In genomic region chr10:97353945-97354344, GRCh38 we compare ENCODE assay signal across 16 cellular contexts. TPM values are rescaled to one million over a fixed set of nuclear protein-coding genes. Genes with fewer than 3 reads are reported as not detected.
DNase-seq lines count a peak whose midpoint lies in the region; ATAC-seq and TF ChIP-seq lines count a peak whose summit lies in the region.
"Had no signal": no experiment of that assay in that cellular context is flagged by ENCODE, and none has a peak within 500 bp of the region (broad histone marks: within the 10 kb centered on the region; RNA-seq: fewer than 3 reads in every experiment).

No MANE protein-coding gene starts in this region.

- H3K4me1 ChIP-seq in spleen: peaks cover 10 to 51% (median 27%) of the 10 kb centered on the region in 6 donors

- peak; percentile 22 for ATAC-seq in left ventricle myocardium superior
- ATAC-seq in GM18870 (IDR thresholded peaks at IDR 0.05; ENCODE audit: unreplicated experiment): no peak
- ATAC-seq in HG03139 (IDR thresholded peaks at IDR 0.05; ENCODE audit: unreplicated experiment): no peak

- H3K27ac ChIP-seq in HL-60 (replicated peaks) (peak overlapping the region; percentile 46), spleen (peak overlapping the region in 7 of 8 donors; percentile 73 to 91 (median 79))
- H3K27ac ChIP-seq: BLaER1, RWPE1 had no signal

- 39 to 85% (median 55%) methylated on average over 4 of the region's 4 CpGs for WGBS in spleen, 5 donors

- no peak for TF ChIP-seq POLR2A in spleen (IDR thresholded peaks at IDR 0.05)

- DNase-seq in HL-60 (ENCODE audit: low read depth in 1 of 2, low spot score in 1 of 2) (peak in 1 of 2 experiments; percentile 45), SKM-1 treated with dmso at 0.1 percent for 144 hours (lab: John Stamatoyannopoulos, UW; ENCODE audit: unreplicated experiment) (peak; percentile 73), left ventricle myocardium superior (no peak), spleen (peak; percentile 84), ureter (ENCODE audit: low spot score) (no peak)
- DNase-seq: DMS153, H7, IMR-90, Kasumi-1, NCI-H1092, NCI-H2227 treated with DMSO at 0.1 percent for 48 hours, NCI-H526 had no signal

- H3K27me3 ChIP-seq in HL-60 (ENCODE audit: insufficient read depth, poor library complexity, severe bottlenecking) (no peaks in the 10 kb centered on the region), spleen (replicated peaks in 1 of 7) (no peaks in the 10 kb centered on the region)
- H3K27me3 ChIP-seq: BLaER1 had no signal

- peaks cover 0 to 52% (median 20%) of the 10 kb centered on the region in 6 donors for H3K36me3 ChIP-seq in spleen

- no peak overlapping the region for H3K4me3 ChIP-seq in HL-60 (replicated peaks; ENCODE audit: insufficient read depth, low read length)
- peak overlapping the region in 1 of 8 donors; percentile 52 for H3K4me3 ChIP-seq in spleen
- H3K4me3 ChIP-seq: BLaER1 had no signal

- no peaks in the 10 kb centered on the region for H3K9me3 ChIP-seq in spleen
- H3K9me3 ChIP-seq: BLaER1 had no signal

- TF ChIP-seq CTCF in HL-60 (IDR thresholded peaks at IDR 0.05; ENCODE audit: insufficient read depth, low read length): no peak
- no peak for TF ChIP-seq CTCF in spleen (IDR thresholded peaks at IDR 0.05 in 8 of 11, conservative IDR thresholded peaks at IDR 0.05 in 3 of 11)

- intact Hi-C loops in left ventricle myocardium superior (cut with micrococcal nuclease): no loop called here
- intact Hi-C loops in spleen (cut with DNase I; ENCODE audit: low total_unique reads): no loop called here

RNA-seq across cellular contexts. Expression of gene FRAT2, which starts 19.4 kb away (rescaled TPM):
- total RNA-seq in left ventricle myocardium superior: 9.0 TPM
- total RNA-seq in spleen: 10 to 100 TPM; 28.3 to 75.6 (median 46.3) TPM
- polyA plus RNA-seq in spleen: 10 to 100 TPM; 12.3 to 19.9 (median 14.3) TPM
- 11.8 TPM for total RNA-seq in ureter

RNA-seq across cellular contexts. Expression of gene FRAT1, which starts 34.9 kb away (rescaled TPM):
- total RNA-seq in left ventricle myocardium superior: 6.8 TPM
- total RNA-seq in spleen: 10 to 100 TPM; 13.3 to 27.2 (median 21.5) TPM
- 1 to 10 TPM; 6.0 to 7.8 (median 7.7) TPM for polyA plus RNA-seq in spleen
- total RNA-seq in ureter: 2.9 TPM

RNA-seq across cellular contexts. Expression of gene RRP12, which starts 47.2 kb away (rescaled TPM):
- 11.6 TPM for total RNA-seq in left ventricle myocardium superior
- 10 to 100 TPM; 13.4 to 51.4 (median 24.6) TPM for total RNA-seq in spleen
- polyA plus RNA-seq in spleen: 10 to 100 TPM; 12.3 to 30.3 (median 25.1) TPM
- total RNA-seq in ureter: 51.9 TPM

Comparison
In these comparisons a context has a peak if more than half of its experiments do, and no peak if none do; other contexts are left out.
1. DNase-seq: peak in SKM-1 treated with dmso at 0.1 percent for 144 hours (single experiment) and spleen (single experiment); none in left ventricle myocardium superior (single experiment) and ureter (single experiment).